15 cellular contexts compared by ENCODE assay signal in the genomic region with DNA sequence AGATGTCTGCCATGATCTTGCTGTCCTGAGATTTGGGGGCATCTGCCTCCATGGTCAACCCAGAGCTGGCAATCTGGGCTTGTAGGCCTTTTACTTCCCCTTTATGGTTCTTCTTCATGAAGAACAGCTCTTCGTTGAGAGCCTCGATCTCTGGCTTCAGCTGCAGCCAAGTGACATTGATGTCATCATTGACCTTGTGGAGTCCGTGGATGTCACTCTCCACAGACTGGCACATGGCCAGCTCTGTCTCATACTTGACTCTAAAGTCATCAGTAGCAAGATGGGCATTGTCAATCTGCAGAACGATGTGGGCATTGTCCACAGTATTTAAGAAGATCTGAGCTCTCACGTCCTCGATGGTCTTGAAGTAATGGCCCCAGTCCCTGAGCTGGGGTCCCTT. TPM values are rescaled to one million over a fixed set of nuclear protein-coding genes. Genes with fewer than 3 reads are reported as not detected.
DNase-seq lines count a peak whose midpoint lies in the region; ATAC-seq and TF ChIP-seq lines count a peak whose summit lies in the region.
"Had no signal": no experiment of that assay in that cellular context is flagged by ENCODE, and none has a peak within 500 bp of the region (broad histone marks: within the 10 kb centered on the region; RNA-seq: fewer than 3 reads in every experiment).

No MANE protein-coding gene starts in this region.

- H3K4me3 Mint-ChIP-seq in CD4-positive, alpha-beta T cell = no peak overlapping the region
- no peak overlapping the region for H3K4me3 Mint-ChIP-seq in mesothelial cell of epicardium
- H3K4me3 Mint-ChIP-seq: endodermal cell had no signal

- TF ChIP-seq CTCF in C4-2B (conservative IDR thresholded peaks at IDR 0.05) = no peak
- no peak for TF ChIP-seq CTCF in CD4-positive, alpha-beta T cell (IDR thresholded peaks at IDR 0.05)
- no peak for TF ChIP-seq CTCF in mesothelial cell of epicardium (IDR thresholded peaks at IDR 0.05; ENCODE audit: unreplicated experiment)
- TF ChIP-seq CTCF in lower lobe of right lung (IDR thresholded peaks at IDR 0.05) = no peak

- H3K4me3 ChIP-seq in H7 (ENCODE audit: insufficient read depth, low read depth, low read length) (no peak overlapping the region), lower lobe of right lung (no peak overlapping the region)
- H3K4me3 ChIP-seq: BLaER1 treated with 17β-estradiol and CSF1 and Interleukin-3, amounts not matched to agents 10 nM and 100 nM had no signal

- H3K36me3 Mint-ChIP-seq in CD4-positive, alpha-beta T cell (ENCODE audit: low read depth) = peaks cover 37% of the 10 kb centered on the region
- H3K36me3 Mint-ChIP-seq in activated naive CD4-positive, alpha-beta T cell treated with anti-CD3 and anti-CD28 coated beads, Interleukin-2, amount 50 U/mL, for 72 hours = peaks cover 8 to 42% of the 10 kb centered on the region in 2 donors
- H3K36me3 Mint-ChIP-seq in mesothelial cell of epicardium = peaks cover 28% of the 10 kb centered on the region

- peaks cover 50% of the 10 kb centered on the region for H3K4me1 ChIP-seq in lower lobe of right lung

- no peaks in the 10 kb centered on the region for H3K9me3 Mint-ChIP-seq in CD4-positive, alpha-beta T cell
- no peaks in the 10 kb centered on the region for H3K9me3 Mint-ChIP-seq in activated naive CD4-positive, alpha-beta T cell treated with anti-CD3 and anti-CD28 coated beads, Interleukin-2, amount 50 U/mL, for 72 hours
- peaks cover 24% of the 10 kb centered on the region for H3K9me3 Mint-ChIP-seq in mesothelial cell of epicardium

- intact Hi-C loops in CD4-positive, alpha-beta T cell (cut with DNase I, micrococcal nuclease) = loop anchor here (5.0 to 10.0 kb wide), 2 partner anchors 54 to 82 kb away; no protein-coding TSS in a partner anchor
- intact Hi-C loops in lower lobe of right lung (cut with DNase I) = no loop called here

- no peak for ATAC-seq in CD4-positive, alpha-beta T cell (ENCODE audit: poor library complexity)
- ATAC-seq in activated naive CD4-positive, alpha-beta T cell treated with anti-CD3 and anti-CD28 coated beads, Interleukin-2, amount 50 U/mL, for 72 hours = no peak
- ATAC-seq in lower lobe of right lung = no peak
- ATAC-seq: HCT116 had no signal

- no peaks in the 10 kb centered on the region; the same call in 1 of the 2 replicates for H3K36me3 ChIP-seq in H7 (replicated peaks; ENCODE audit: control insufficient read depth, insufficient read depth, low read length)
- H3K36me3 ChIP-seq in lower lobe of right lung = no peaks in the 10 kb centered on the region

- no peaks in the 10 kb centered on the region for H3K9me3 ChIP-seq in CD4-positive, alpha-beta T cell (ENCODE audit: control insufficient read depth, low read length)
- no peaks in the 10 kb centered on the region for H3K9me3 ChIP-seq in lower lobe of right lung

- POLR2A ChIA-PET in CD4-positive, alpha-beta T cell (lab: Charles Lee) = interaction anchor here (0.7 to 1.5 kb wide), 6 partner anchors 10 to 141 kb away, joined by 3 to 7 read pairs (median 4); partner anchors contain the start of gene RAP1A

- peak overlapping the region; percentile 79 for H3K27ac Mint-ChIP-seq in CD4-positive, alpha-beta T cell
- peak overlapping the region; percentile 57 to 81 for H3K27ac Mint-ChIP-seq in activated naive CD4-positive, alpha-beta T cell treated with anti-CD3 and anti-CD28 coated beads, Interleukin-2, amount 50 U/mL, for 72 hours
- H3K27ac Mint-ChIP-seq in mesothelial cell of epicardium = peak overlapping the region; percentile 44
- H3K27ac Mint-ChIP-seq: endodermal cell had no signal

- H3K27me3 ChIP-seq in CD4-positive, alpha-beta T cell (ENCODE audit: control insufficient read depth, insufficient read depth, low read length) = no peaks in the 10 kb centered on the region
- no peaks in the 10 kb centered on the region for H3K27me3 ChIP-seq in H7 (ENCODE audit: control insufficient read depth, insufficient read depth, low read length)
- H3K27me3 ChIP-seq in lower lobe of right lung (ENCODE audit: low read depth) = no peaks in the 10 kb centered on the region
- H3K27me3 ChIP-seq: BLaER1 treated with 17β-estradiol and CSF1 and Interleukin-3, amounts not matched to agents 10 nM and 100 nM had no signal

- DNase-seq in CD4-positive, alpha-beta T cell = no peak
- DNase-seq in activated naive CD4-positive, alpha-beta T cell treated with anti-CD3 and anti-CD28 coated beads, Interleukin-2, amount 50 U/mL, for 72 hours (ENCODE audit: low spot score in 2 of 2) = no peak
- no peak for DNase-seq in mesothelial cell of epicardium (ENCODE audit: low spot score in 2 of 2, unreplicated experiment in 2 of 2)
- DNase-seq in H7 = no peak
- no peak for DNase-seq in lower lobe of right lung
- no peak for DNase-seq in medulla oblongata (ENCODE audit: extremely low spot score)
- DNase-seq: endodermal cell; foreskin fibroblast; NCI-H1092 treated with DMSO at 0.1 percent for 48 hours; NK-92 treated with Interleukin-12 subunit alpha and Interleukin-12 subunit beta, amount 100 ng/mL, for 24 hours; SHP77; T1000 had no signal

- H3K27ac ChIP-seq in C4-2B (peak overlapping the region; percentile 53), lower lobe of right lung (no peak overlapping the region)
- H3K27ac ChIP-seq in CD4-positive, alpha-beta T cell (ENCODE audit: low read depth, low read length) = no peak overlapping the region
- H3K27ac ChIP-seq: BLaER1 treated with 17β-estradiol and CSF1 and Interleukin-3, amounts not matched to agents 10 nM and 100 nM had no signal

- CTCF ChIA-PET in CD4-positive, alpha-beta T cell (lab: Charles Lee) = interaction anchor here (1.0 to 2.0 kb wide), 2 partner anchors 27 to 141 kb away, joined by 4 to 7 read pairs; no protein-coding TSS in a partner anchor

- no peaks in the 10 kb centered on the region for H3K27me3 Mint-ChIP-seq in CD4-positive, alpha-beta T cell
- no peaks in the 10 kb centered on the region for H3K27me3 Mint-ChIP-seq in mesothelial cell of epicardium (ENCODE audit: low read depth)

- peaks cover 95% of the 10 kb centered on the region for H3K4me1 Mint-ChIP-seq in CD4-positive, alpha-beta T cell (ENCODE audit: low read depth)
- H3K4me1 Mint-ChIP-seq in mesothelial cell of epicardium = peaks cover 17% of the 10 kb centered on the region

RNA-seq across cellular contexts. Expression of gene RAP1A, which starts 29.2 kb away (rescaled TPM):
- 10 to 100 TPM; 63.8 to 67.1 TPM for total RNA-seq in CD4-positive, alpha-beta T cell
- 100 to 1,000 TPM; 126 to 165 TPM for total RNA-seq in activated naive CD4-positive, alpha-beta T cell treated with anti-CD3 and anti-CD28 coated beads, Interleukin-2, amount 50 U/mL, for 72 hours
- 28.3 to 29.2 TPM (median 28.5 TPM) in 3 replicates for total RNA-seq in mesothelial cell of epicardium
- 20.6 and 22.7 TPM in 2 replicates for total RNA-seq in H7 (2014; rRNA removed; shearing (Covaris generic))
- 134 TPM for total RNA-seq in lower lobe of right lung
